Comparison of ENCODE assay signal across 9 cellular contexts in the genomic region with DNA sequence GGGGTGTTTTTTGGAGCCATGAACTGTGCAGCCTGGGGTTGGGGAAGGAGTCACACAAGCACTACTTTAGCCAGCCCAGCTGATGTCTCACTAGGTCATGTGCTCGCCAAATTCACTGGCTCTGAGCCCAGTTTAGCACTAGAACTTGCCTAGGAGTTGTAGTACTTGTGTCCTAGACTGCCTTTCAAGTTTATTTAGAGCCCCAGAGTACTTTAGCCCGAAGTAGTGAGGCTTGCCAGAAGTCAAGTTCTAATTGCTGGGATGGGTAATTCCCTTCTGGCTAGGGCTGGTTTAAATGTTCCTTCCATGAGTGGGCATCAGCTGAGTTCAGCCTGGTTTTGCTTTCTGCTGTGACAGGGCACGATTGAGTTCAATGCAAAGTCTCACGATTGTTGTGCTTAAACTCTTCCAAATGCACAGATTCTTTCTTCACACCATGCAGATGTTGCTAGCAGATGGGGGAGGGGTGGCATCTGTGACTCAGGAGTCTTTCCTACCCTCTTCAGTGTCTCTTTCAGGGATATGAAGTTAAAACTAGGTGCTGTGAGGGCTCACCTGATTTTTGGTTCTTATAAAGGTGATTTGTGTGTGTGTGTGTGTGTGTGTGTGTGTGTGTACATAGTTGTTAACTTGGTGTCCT.
A peak's percentile ranks its signal among the peaks of the same experiment; 100 is the strongest.
DNase-seq lines count a peak whose midpoint lies in the region; ATAC-seq, FAIRE-seq and TF ChIP-seq lines count a peak whose summit lies in the region.
"Had no signal": no experiment of that assay in that cellular context is flagged by ENCODE, and none has a peak within 500 bp of the region (broad histone marks: within the 10 kb centered on the region; RNA-seq: fewer than 3 reads in every experiment).

No MANE protein-coding gene starts in this region.

- H3K79me2 ChIP-seq in astrocyte (ENCODE audit: insufficient read depth, low read length) = no peaks in the 10 kb centered on the region

- intact Hi-C loops in left ventricle myocardium superior (cut with micrococcal nuclease) = no loop called here
- intact Hi-C loops in CD4-positive, alpha-beta memory T cell (cut with micrococcal nuclease) = no loop called here

- no peak overlapping the region for H3K27ac Mint-ChIP-seq in astrocyte (ENCODE audit: unreplicated experiment)
- no peak overlapping the region for H3K27ac Mint-ChIP-seq in CD4-positive, alpha-beta memory T cell

- H3K9ac ChIP-seq in astrocyte (ENCODE audit: low read length) = no peak overlapping the region

- POLR2A ChIA-PET in CD4-positive, alpha-beta memory T cell (lab: Charles Lee; ENCODE audit: partially characterized antibody) = no interaction called here

- H3K9me3 ChIP-seq in astrocyte (ENCODE audit: insufficient read depth, low read depth, low read length) = no peaks in the 10 kb centered on the region
- no peaks in the 10 kb centered on the region for H3K9me3 ChIP-seq in CD4-positive, alpha-beta memory T cell (ENCODE audit: control insufficient read depth in 1 of 2, low read length in 2 of 2)

- H3K27me3 Mint-ChIP-seq in astrocyte (ENCODE audit: low read depth, unreplicated experiment) = no peaks in the 10 kb centered on the region
- H3K27me3 Mint-ChIP-seq in CD4-positive, alpha-beta memory T cell = peaks cover 0 to 2% of the 10 kb centered on the region in 2 donors

- no peak overlapping the region for H3K27ac ChIP-seq in astrocyte (ENCODE audit: low read depth, low read length)
- no peak overlapping the region for H3K27ac ChIP-seq in CD4-positive, alpha-beta memory T cell (ENCODE audit: low read depth, low read length)

- H4K20me1 ChIP-seq in astrocyte (ENCODE audit: insufficient read depth, low read length) = no peaks in the 10 kb centered on the region

- peak; percentile 99 for ATAC-seq in left ventricle myocardium superior

- DNase-seq in GOT3 (lab: John Stamatoyannopoulos, UW) (peak; percentile 12), astrocyte (ENCODE audit: low read depth) (peak; percentile 66), left ventricle myocardium superior (peak; percentile 72), smooth muscle cell of the brain vasculature (ENCODE audit: low read depth, low spot score) (peak; percentile 20), D341Med (ENCODE audit: low spot score) (no peak), NCI-H2171 (lab: John Stamatoyannopoulos, UW) (no peak), NCI-H1436 (lab: John Stamatoyannopoulos, UW) (no peak)
- DNase-seq in CD4-positive, alpha-beta memory T cell = no peak
- DNase-seq: activated naive CD4-positive, alpha-beta T cell treated with anti-CD3 and anti-CD28 coated beads, Interleukin-2, amount 50 U/mL, for 16 hours had no signal

- CTCF ChIA-PET in CD4-positive, alpha-beta memory T cell (lab: Charles Lee; ENCODE audit: partially characterized antibody) = interaction anchor here (0.6 kb wide), 1 partner anchor 404 kb away, joined by 3 read pairs; no protein-coding TSS in a partner anchor

- H3K36me3 Mint-ChIP-seq in astrocyte (ENCODE audit: low read depth, unreplicated experiment) = peaks cover 2% of the 10 kb centered on the region
- H3K36me3 Mint-ChIP-seq in CD4-positive, alpha-beta memory T cell = peaks cover 0 to 6% of the 10 kb centered on the region in 2 donors

- H3K4me1 ChIP-seq in astrocyte (ENCODE audit: insufficient read depth, low read length) = peaks cover 6% of the 10 kb centered on the region
- no peaks in the 10 kb centered on the region for H3K4me1 ChIP-seq in CD4-positive, alpha-beta memory T cell (ENCODE audit: insufficient read depth, low read length)

- peaks cover 8% of the 10 kb centered on the region for H3K4me1 Mint-ChIP-seq in astrocyte (ENCODE audit: low read depth, unreplicated experiment)
- no peaks in the 10 kb centered on the region for H3K4me1 Mint-ChIP-seq in CD4-positive, alpha-beta memory T cell

- H3K9me3 Mint-ChIP-seq in astrocyte (ENCODE audit: unreplicated experiment) = peaks cover 5% of the 10 kb centered on the region
- H3K9me3 Mint-ChIP-seq in CD4-positive, alpha-beta memory T cell = peaks cover 0 to 11% (median 4%) of the 10 kb centered on the region in 8 donors

- no peak overlapping the region for H3K4me3 ChIP-seq in astrocyte (ENCODE audit: insufficient read depth, low read depth, low read length)
- H3K4me3 ChIP-seq in CD4-positive, alpha-beta memory T cell (ENCODE audit: low read length in 2 of 2) = no peak overlapping the region

- no peak overlapping the region for H3K4me2 ChIP-seq in astrocyte (ENCODE audit: low read length)

- no peak overlapping the region for H3K4me3 Mint-ChIP-seq in astrocyte (ENCODE audit: unreplicated experiment)
- no peak overlapping the region for H3K4me3 Mint-ChIP-seq in CD4-positive, alpha-beta memory T cell

- H3K27me3 ChIP-seq in astrocyte (ENCODE audit: insufficient read depth, low read length) = no peaks in the 10 kb centered on the region
- no peaks in the 10 kb centered on the region for H3K27me3 ChIP-seq in CD4-positive, alpha-beta memory T cell (ENCODE audit: insufficient read depth, low read length)

- H2AFZ ChIP-seq in astrocyte (ENCODE audit: low read depth, low read length) = no peak overlapping the region

- H3K36me3 ChIP-seq in astrocyte (ENCODE audit: insufficient read depth, low read length) = no peaks in the 10 kb centered on the region
- no peaks in the 10 kb centered on the region for H3K36me3 ChIP-seq in CD4-positive, alpha-beta memory T cell (ENCODE audit: insufficient read depth, low read length)

- peak; percentile 45 for FAIRE-seq in astrocyte (lab: Jason Lieb, UNC)

- TF ChIP-seq CTCF in astrocyte (IDR thresholded peaks at IDR 0.05; ENCODE audit: insufficient read depth, low read depth, low read length) = no peak

Comparison
In these comparisons a context has a peak if more than half of its experiments do, and no peak if none do; other contexts are left out.
1. DNase-seq: peak in GOT3 (single experiment), astrocyte (single experiment), left ventricle myocardium superior (single experiment) and smooth muscle cell of the brain vasculature (single experiment); none in D341Med (single experiment), NCI-H2171 (single experiment), NCI-H1436 (single experiment) and CD4-positive, alpha-beta memory T cell (0 of 5).